8 cellular contexts compared by ENCODE assay signal in genomic region chr15:75647370-75648155, GRCh38. TPM values are rescaled to one million over a fixed set of nuclear protein-coding genes. Genes with fewer than 3 reads are reported as not detected.
DNase-seq lines count a peak whose midpoint lies in the region; ATAC-seq and TF ChIP-seq lines count a peak whose summit lies in the region.

Gene SNX33 (plus strand): TSS chr15:75647912. CDS start chr15:75649103, 1,191 bp downstream.

- peak within 1 kb of the TSS; percentile 95 for H3K27ac Mint-ChIP-seq in mesothelial cell of epicardium

- no peaks in the 10 kb centered on the region for H3K36me3 Mint-ChIP-seq in mesothelial cell of epicardium

- peaks cover 3% of the 10 kb centered on the region for H3K27me3 Mint-ChIP-seq in mesothelial cell of epicardium (ENCODE audit: low read depth)

- ATAC-seq in GM19467 (IDR thresholded peaks at IDR 0.05; ENCODE audit: unreplicated experiment): peak; percentile 48

- peaks cover 52% of the 10 kb centered on the region for H3K4me1 Mint-ChIP-seq in mesothelial cell of epicardium

- DNase-seq in AG09309 (ENCODE audit: low read depth) (no peak), NOMO-1 (lab: John Stamatoyannopoulos, UW; ENCODE audit: unreplicated experiment in 2 of 2) (peak; percentile 29 to 54), activated T-cell treated with anti-CD3 and anti-CD28 coated beads for 48 hours (ENCODE audit: low read depth) (peak; percentile 46), epithelial cell of proximal tubule (ENCODE audit: low read depth) (no peak), mesothelial cell of epicardium (ENCODE audit: low spot score in 2 of 2, unreplicated experiment in 2 of 2) (peak; percentile 61 to 78), DMS79 (lab: John Stamatoyannopoulos, UW) (no peak)
- peak; percentile 10 to 36 for DNase-seq in stimulated activated CD8-positive, alpha-beta memory T cell treated with anti-CD3 and anti-CD28 coated beads, Interleukin-4, amount 100 ng/mL, for 4 hours (ENCODE audit: low read depth in 2 of 2, low spot score in 1 of 2)

- peak within 1 kb of the TSS; percentile 78 for H3K4me3 ChIP-seq in AG09309 (ENCODE audit: control insufficient read depth, low read depth, low read length)
- H3K4me3 ChIP-seq in epithelial cell of proximal tubule (ENCODE audit: low read depth, low read length): peak within 1 kb of the TSS; percentile 93

- TF ChIP-seq CTCF in AG09309 (IDR thresholded peaks at IDR 0.05; ENCODE audit: control insufficient read depth, insufficient read depth, low read depth, low read length, missing control alignments): peak; percentile 40
- peak; percentile 59 for TF ChIP-seq CTCF in epithelial cell of proximal tubule (conservative IDR thresholded peaks at IDR 0.05; ENCODE audit: low read depth, low read length)
- TF ChIP-seq CTCF in mesothelial cell of epicardium (IDR thresholded peaks at IDR 0.05; ENCODE audit: unreplicated experiment): no peak

- peak within 1 kb of the TSS; percentile 89 for H3K4me3 Mint-ChIP-seq in mesothelial cell of epicardium

- no peaks in the 10 kb centered on the region for H3K9me3 Mint-ChIP-seq in mesothelial cell of epicardium

RNA-seq across cellular contexts. Expression of gene SNX33, which starts in this region (rescaled TPM):
- total RNA-seq in epithelial cell of proximal tubule (6.7 and 13.5 TPM in 2 replicates), mesothelial cell of epicardium (22.1 to 23.3 TPM (median 22.8 TPM) in 3 replicates)

Comparison
In these comparisons a context has a peak if more than half of its experiments do, and no peak if none do; other contexts are left out.
1. DNase-seq: peak in NOMO-1 (2 of 2), activated T-cell treated with anti-CD3 and anti-CD28 coated beads for 48 hours (single experiment), mesothelial cell of epicardium (2 of 2) and stimulated activated CD8-positive, alpha-beta memory T cell treated with anti-CD3 and anti-CD28 coated beads, Interleukin-4, amount 100 ng/mL, for 4 hours (2 of 2); none in AG09309 (single experiment), epithelial cell of proximal tubule (single experiment) and DMS79 (single experiment).